ENCODE assay signal across 8 cellular contexts in the genomic region with DNA sequence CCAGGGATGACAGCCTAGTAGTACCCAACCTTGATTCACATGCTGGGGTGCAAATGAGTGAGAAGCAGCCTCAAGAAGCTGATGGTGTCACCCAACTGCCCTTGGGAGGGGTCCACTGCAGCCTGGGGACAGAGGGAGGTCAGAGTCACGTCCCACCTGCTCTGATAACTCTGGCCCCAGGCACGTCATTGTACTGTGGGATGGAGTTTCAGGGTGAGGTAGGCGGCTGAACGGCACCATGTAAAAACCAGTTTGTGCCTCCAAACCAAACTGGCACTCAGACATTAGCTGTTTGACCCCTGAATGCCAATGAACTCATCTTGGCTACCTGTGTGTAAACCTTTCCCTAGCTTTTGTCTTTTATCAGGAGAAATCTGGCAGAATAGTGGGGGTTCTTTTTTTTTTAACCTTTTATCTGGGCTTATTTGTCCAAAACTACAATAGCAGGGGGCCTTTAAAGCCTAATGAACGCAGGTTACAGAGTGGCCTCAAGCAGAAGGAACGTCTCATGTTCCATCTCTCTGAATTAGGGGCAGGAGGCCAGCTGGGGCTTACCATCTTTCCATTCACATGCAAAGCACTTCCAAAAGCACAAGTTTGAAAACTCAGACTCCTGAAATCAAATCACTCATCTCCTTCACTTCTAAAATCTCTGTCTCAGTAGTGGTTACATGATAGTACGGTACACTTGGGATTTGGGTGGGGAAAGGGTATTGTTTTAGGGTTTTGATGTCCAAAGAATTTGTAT.
DNase-seq lines count a peak whose midpoint lies in the region; ATAC-seq and TF ChIP-seq lines count a peak whose summit lies in the region.

No MANE protein-coding gene starts in this region.

- intact Hi-C loops in activated T-helper 2 cell treated with anti-CD3 and anti-CD28 coated beads, Interferon-gamma antibody, Interleukin-2, Interleukin-4, amounts not matched to agents 10 μg/mL and 5 μg/mL and 100 μg/mL, durations not matched to agents 14 hours and 24 hours and 36 hours (cut with micrococcal nuclease), result loop anchor here (5.0 kb wide), 2 partner anchors 43 to 73 kb away; no protein-coding TSS in a partner anchor

- H3K27me3 ChIP-seq in Peyer's patch, result no peaks in the 10 kb centered on the region

- no peak for TF ChIP-seq POLR2A in Peyer's patch (IDR thresholded peaks at IDR 0.05)

- DNase-seq in Peyer's patch (no peak), iris pigment epithelial cell (ENCODE audit: low read depth) (peak; percentile 59), omental fat pad (ENCODE audit: low spot score) (no peak)
- DNase-seq in activated effector memory CD4-positive, alpha-beta T cell treated with anti-CD3 and anti-CD28 coated beads, Interleukin-2, amount 50 U/mL, for 16 hours, result no peak
- DNase-seq in activated naive CD4-positive, alpha-beta T cell treated with anti-CD3 and anti-CD28 coated beads, Interleukin-2, amount 50 U/mL, for 72 hours (ENCODE audit: low spot score in 2 of 2), result no peak
- no peak for DNase-seq in activated T-helper 2 cell treated with anti-CD3 and anti-CD28 coated beads, Interferon-gamma antibody, Interleukin-2, Interleukin-4, amounts not matched to agents 10 μg/mL and 5 μg/mL and 100 μg/mL, durations not matched to agents 14 hours and 24 hours and 36 hours (ENCODE audit: low spot score)

- no peaks in the 10 kb centered on the region for H3K27me3 Mint-ChIP-seq in activated T-helper 2 cell treated with anti-CD3 and anti-CD28 coated beads, Interferon-gamma antibody, Interleukin-2, Interleukin-4, amounts not matched to agents 10 μg/mL and 5 μg/mL and 100 μg/mL, durations not matched to agents 14 hours and 24 hours and 36 hours (ENCODE audit: low read depth)

- H3K4me1 Mint-ChIP-seq in activated T-helper 2 cell treated with anti-CD3 and anti-CD28 coated beads, Interferon-gamma antibody, Interleukin-2, Interleukin-4, amounts not matched to agents 10 μg/mL and 5 μg/mL and 100 μg/mL, durations not matched to agents 14 hours and 24 hours and 36 hours (ENCODE audit: low read depth), result peaks cover 41% of the 10 kb centered on the region

- H3K27ac ChIP-seq in Peyer's patch, result peak overlapping the region; percentile 56 to 85 (median 81)

- ATAC-seq in GM18498 (IDR thresholded peaks at IDR 0.05; ENCODE audit: unreplicated experiment) (peak; percentile 32), HG02588 (IDR thresholded peaks at IDR 0.05; ENCODE audit: unreplicated experiment) (peak; percentile 20), omental fat pad (ENCODE audit: low FRiP score) (no peak)
- ATAC-seq in activated naive CD4-positive, alpha-beta T cell treated with anti-CD3 and anti-CD28 coated beads, Interleukin-2, amount 50 U/mL, for 72 hours, result no peak

- H3K4me1 ChIP-seq in Peyer's patch, result peaks cover 6 to 55% (median 28%) of the 10 kb centered on the region in 4 donors

- no peak for TF ChIP-seq CTCF in Peyer's patch (IDR thresholded peaks at IDR 0.05)
- no peak for TF ChIP-seq CTCF in omental fat pad (IDR thresholded peaks at IDR 0.05)

- peaks cover 0 to 29% (median 0%) of the 10 kb centered on the region in 3 donors for H3K36me3 ChIP-seq in Peyer's patch

- H3K36me3 Mint-ChIP-seq in activated naive CD4-positive, alpha-beta T cell treated with anti-CD3 and anti-CD28 coated beads, Interleukin-2, amount 50 U/mL, for 72 hours, result peaks cover 4 to 36% of the 10 kb centered on the region in 2 donors
- peaks cover 75% of the 10 kb centered on the region for H3K36me3 Mint-ChIP-seq in activated T-helper 2 cell treated with anti-CD3 and anti-CD28 coated beads, Interferon-gamma antibody, Interleukin-2, Interleukin-4, amounts not matched to agents 10 μg/mL and 5 μg/mL and 100 μg/mL, durations not matched to agents 14 hours and 24 hours and 36 hours (ENCODE audit: low read depth)

- peak overlapping the region in 1 of 2 donors; percentile 32 for H3K27ac Mint-ChIP-seq in activated naive CD4-positive, alpha-beta T cell treated with anti-CD3 and anti-CD28 coated beads, Interleukin-2, amount 50 U/mL, for 72 hours
- no peak overlapping the region for H3K27ac Mint-ChIP-seq in activated T-helper 2 cell treated with anti-CD3 and anti-CD28 coated beads, Interferon-gamma antibody, Interleukin-2, Interleukin-4, amounts not matched to agents 10 μg/mL and 5 μg/mL and 100 μg/mL, durations not matched to agents 14 hours and 24 hours and 36 hours

- no peaks in the 10 kb centered on the region for H3K9me3 Mint-ChIP-seq in activated naive CD4-positive, alpha-beta T cell treated with anti-CD3 and anti-CD28 coated beads, Interleukin-2, amount 50 U/mL, for 72 hours
- peaks cover 9% of the 10 kb centered on the region for H3K9me3 Mint-ChIP-seq in activated T-helper 2 cell treated with anti-CD3 and anti-CD28 coated beads, Interferon-gamma antibody, Interleukin-2, Interleukin-4, amounts not matched to agents 10 μg/mL and 5 μg/mL and 100 μg/mL, durations not matched to agents 14 hours and 24 hours and 36 hours

- no peaks in the 10 kb centered on the region for H3K9me3 ChIP-seq in Peyer's patch

- H3K4me3 Mint-ChIP-seq in activated T-helper 2 cell treated with anti-CD3 and anti-CD28 coated beads, Interferon-gamma antibody, Interleukin-2, Interleukin-4, amounts not matched to agents 10 μg/mL and 5 μg/mL and 100 μg/mL, durations not matched to agents 14 hours and 24 hours and 36 hours (ENCODE audit: low read depth), result no peak overlapping the region

- no peak overlapping the region for H3K4me3 ChIP-seq in Peyer's patch

Comparison
In these comparisons a context has a peak if more than half of its experiments do, and no peak if none do; other contexts are left out.
1. ATAC-seq: peak in GM18498 (single experiment) and HG02588 (single experiment); none in omental fat pad (single experiment) and activated naive CD4-positive, alpha-beta T cell treated with anti-CD3 and anti-CD28 coated beads, Interleukin-2, amount 50 U/mL, for 72 hours (0 of 2).